ENCODE assay signal across 20 cellular contexts in genomic region chr4:84956014-84956413, GRCh38. TPM values are rescaled to one million over a fixed set of nuclear protein-coding genes. Genes with fewer than 3 reads are reported as not detected.
A peak's percentile ranks its signal among the peaks of the same experiment; 100 is the strongest.
DNase-seq lines count a peak whose midpoint lies in the region; ATAC-seq and TF ChIP-seq lines count a peak whose summit lies in the region.
"Had no signal": no experiment of that assay in that cellular context is flagged by ENCODE, and none has a peak within 500 bp of the region (broad histone marks: within the 10 kb centered on the region; RNA-seq: fewer than 3 reads in every experiment).

No MANE protein-coding gene starts in this region.

- H3K9me3 ChIP-seq in breast epithelium = no peaks in the 10 kb centered on the region
- H3K9me3 ChIP-seq: Caco-2, ovary, SK-N-SH had no signal

- H3K9me3 Mint-ChIP-seq in MCF 10A (ENCODE audit: unreplicated experiment) = no peaks in the 10 kb centered on the region
- no peaks in the 10 kb centered on the region for H3K9me3 Mint-ChIP-seq in T-cell
- H3K9me3 Mint-ChIP-seq: activated naive CD4-positive, alpha-beta T cell treated with anti-CD3 and anti-CD28 coated beads for 36 hours had no signal

- no peaks in the 10 kb centered on the region for H3K36me3 ChIP-seq in breast epithelium
- H3K36me3 ChIP-seq: ovary had no signal

- TF ChIP-seq CTCF in MCF 10A (IDR thresholded peaks at IDR 0.05; ENCODE audit: unreplicated experiment) = no peak
- TF ChIP-seq CTCF in breast epithelium (IDR thresholded peaks at IDR 0.05) = no peak

- peak overlapping the region in 1 of 2 donors; percentile 61 for H3K27ac ChIP-seq in breast epithelium
- H3K27ac ChIP-seq: ovary had no signal

- H3K4me1 ChIP-seq in breast epithelium = peaks cover 0 to 26% of the 10 kb centered on the region in 2 donors
- H3K4me1 ChIP-seq: Caco-2 had no signal

- H3K4me1 Mint-ChIP-seq in MCF 10A (ENCODE audit: insufficient read depth, unreplicated experiment) (peaks cover 38% of the 10 kb centered on the region), T-cell (no peaks in the 10 kb centered on the region)

- H3K36me3 Mint-ChIP-seq in MCF 10A (ENCODE audit: insufficient read depth, unreplicated experiment) (no peaks in the 10 kb centered on the region), T-cell (no peaks in the 10 kb centered on the region)

- H3K27ac Mint-ChIP-seq in MCF 10A (ENCODE audit: low read depth, unreplicated experiment) (peak overlapping the region; percentile 57), T-cell (no peak overlapping the region)
- H3K27ac Mint-ChIP-seq: activated naive CD4-positive, alpha-beta T cell treated with anti-CD3 and anti-CD28 coated beads for 36 hours had no signal

- CTCF ChIA-PET in MCF 10A (lab: Yijun Ruan, JAX) = interaction anchor here (0.6 to 1.2 kb wide), 5 partner anchors 10 to 377 kb away, joined by 3 to 6 read pairs (median 3); partner anchors contain the start of gene WDFY3
- CTCF ChIA-PET in T-cell (lab: Charles Lee) = interaction anchor here in 1 of 2 donors (1.0 kb wide), 1 partner anchor 14 kb away, joined by 3 read pairs; no protein-coding TSS in a partner anchor

- POLR2A ChIA-PET in MCF 10A (lab: Yijun Ruan, JAX) (interaction anchor here (0.8 to 3.7 kb wide), 2 partner anchors 10 to 69 kb away, joined by 6 to 29 read pairs; partner anchors contain the start of gene WDFY3), T-cell (lab: Charles Lee) (no interaction called here)

- intact Hi-C loops in MCF 10A (cut with micrococcal nuclease) (no loop called here), breast epithelium (cut with DNase I; ENCODE audit: low total_unique reads) (no loop called here), left ventricle myocardium superior (cut with micrococcal nuclease) (no loop called here)

- no peaks in the 10 kb centered on the region for H3K27me3 ChIP-seq in breast epithelium
- H3K27me3 ChIP-seq: ovary had no signal

- no peak overlapping the region for H3K4me3 ChIP-seq in breast epithelium
- H3K4me3 ChIP-seq: ovary, skin epidermis had no signal

- BruUV-seq in MCF 10A (replicated peaks; lab: Mats Ljungman, UMichigan) = no TSS peak

- H3K27me3 Mint-ChIP-seq in MCF 10A (ENCODE audit: insufficient read depth, unreplicated experiment) (no peaks in the 10 kb centered on the region), T-cell (peaks cover 0 to 3% of the 10 kb centered on the region in 2 donors)

- no peak overlapping the region for H3K4me3 Mint-ChIP-seq in MCF 10A (ENCODE audit: unreplicated experiment)
- no peak overlapping the region for H3K4me3 Mint-ChIP-seq in T-cell
- H3K4me3 Mint-ChIP-seq: activated naive CD4-positive, alpha-beta T cell treated with anti-CD3 and anti-CD28 coated beads for 36 hours had no signal

- DNase-seq in MCF 10A (ENCODE audit: unreplicated experiment) = no peak
- no peak for DNase-seq in breast epithelium (ENCODE audit: low spot score in 2 of 2)
- peak; percentile 71 to 77 for DNase-seq in NCI-H524 (lab: John Stamatoyannopoulos, UW)
- no peak for DNase-seq in left ventricle myocardium superior
- DNase-seq in renal cortical epithelial cell (ENCODE audit: low read depth) = peak; percentile 68
- no peak for DNase-seq in activated CD4-positive, CD25-positive, alpha-beta regulatory T cell (lab: John Stamatoyannopoulos, UW)
- DNase-seq in T-cell = no peak
- DNase-seq: activated CD4-positive, alpha-beta T cell treated with anti-CD3 and anti-CD28 coated beads, Interleukin-2, amount 50 U/mL, for 1 hour; activated naive CD4-positive, alpha-beta T cell treated with anti-CD3 and anti-CD28 coated beads for 36 hours; activated T-cell treated with anti-CD3 and anti-CD28 coated beads for 4 hours; Caco-2; cortex of kidney; erythroblast; HCEC 1CT; NCI-H226; ovary; SK-N-SH; stimulated activated CD4-positive, alpha-beta T cell treated with anti-CD3 and anti-CD28 coated beads, Interleukin-4, amount 100 ng/mL, for 4 hours had no signal

- TF ChIP-seq POLR2A in breast epithelium (IDR thresholded peaks at IDR 0.05) = no peak

- ATAC-seq in left ventricle myocardium superior (peak; percentile 24), HG03135 (IDR thresholded peaks at IDR 0.05; ENCODE audit: unreplicated experiment) (no peak), T-cell (replicated peaks in 1 of 4) (no peak)

RNA-seq across cellular contexts. Expression of gene WDFY3, which starts 10.5 kb away (rescaled TPM):
- total RNA-seq in MCF 10A (2022) (73.7 and 90.7 TPM in 2 replicates), breast epithelium (100 to 1,000 TPM; 119 to 156 (median 125) TPM), left ventricle myocardium superior (43.8 TPM), renal cortical epithelial cell (42.9 and 196 TPM in 2 replicates), T-cell (1 to 10 TPM in 1 of 5 donors, under 1 TPM in 4; 0.47 to 1.3 (median 0.68) TPM)

Comparison
In these comparisons a context has a peak if more than half of its experiments do, and no peak if none do; other contexts are left out.
1. DNase-seq: peak in NCI-H524 (2 of 2) and renal cortical epithelial cell (single experiment); none in MCF 10A (single experiment), breast epithelium (0 of 2), left ventricle myocardium superior (single experiment), activated CD4-positive, CD25-positive, alpha-beta regulatory T cell (0 of 4) and T-cell (0 of 34).
2. RNA of gene WDFY3, which starts 10.5 kb away (total RNA-seq): 42.9 to 196 TPM in renal cortical epithelial cell, 119 to 156 TPM in breast epithelium, 73.7 to 90.7 TPM in MCF 10A and 43.8 TPM in left ventricle myocardium superior (single experiment); 0.47 to 1.3 TPM in T-cell; every median in the first group is over 10 times any median in the second.